In the genomic region with DNA sequence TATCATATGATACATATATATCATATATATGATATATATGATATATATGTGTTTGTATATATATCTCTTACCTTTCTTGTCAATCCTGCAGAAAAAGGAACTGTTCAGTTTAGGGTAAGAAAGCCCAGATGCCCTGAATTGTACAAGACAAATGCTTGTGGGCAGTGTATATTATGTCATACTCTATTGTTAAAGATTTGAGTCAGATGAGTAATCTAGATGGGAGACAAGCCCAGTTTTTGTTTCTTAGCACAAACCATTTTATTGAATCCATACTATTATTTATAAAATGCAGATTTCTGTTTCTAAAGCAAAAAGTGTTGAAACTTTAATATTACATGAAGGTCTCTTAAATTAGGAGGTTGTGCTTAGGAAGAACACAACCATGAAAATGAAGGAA, we compare ENCODE assay signal across 1 cellular context.
TF ChIP-seq lines count a peak whose summit lies in the region.

No MANE protein-coding gene starts in this region.

TF ChIP-seq in SK-N-SH, 30 proteins besides CTCF, POLR2A, EP300 and RAD21 (continued from another document):
- TF ChIP-seq SIN3A (IDR thresholded peaks at IDR 0.05; ENCODE audit: borderline replicate concordance, low read depth, low read length) (0 out of 2 replicates have a peak, but pooled peaks have one; percentile 55), SMC3 (IDR thresholded peaks at IDR 0.05; ENCODE audit: low read depth, low read length) (no peak), NFIC (IDR thresholded peaks at IDR 0.05; ENCODE audit: borderline replicate concordance) (peak; percentile 97), MXI1 (IDR thresholded peaks at IDR 0.05; ENCODE audit: low read depth, low read length) (no peak), USF1 (IDR thresholded peaks at IDR 0.05; ENCODE audit: borderline replicate concordance, low read depth) (no peak), JUND (IDR thresholded peaks at IDR 0.05) (peak; percentile 91), POLR2AphosphoS5 (IDR thresholded peaks at IDR 0.05; ENCODE audit: low read depth, low read length) (peak; percentile 79; the same call in 1 of the 2 replicates), CHD2 (IDR thresholded peaks at IDR 0.05; ENCODE audit: low read length, partially characterized antibody) (no peak), ELF1 (IDR thresholded peaks at IDR 0.05) (no peak), EZH2phosphoT487 (IDR thresholded peaks at IDR 0.05; ENCODE audit: borderline replicate concordance, low read depth) (no peak), TCF12 (IDR thresholded peaks at IDR 0.05) (peak; percentile 99), FOSL2 (IDR thresholded peaks at IDR 0.05; ENCODE audit: borderline replicate concordance, low read depth) (peak; percentile 81), MEF2A (IDR thresholded peaks at IDR 0.05; ENCODE audit: borderline replicate concordance, low read depth) (peak; percentile 94), RXRA (IDR thresholded peaks at IDR 0.05; ENCODE audit: borderline replicate concordance, low read depth) (peak; percentile 53; the same call in 1 of the 2 replicates), IRF3 (IDR thresholded peaks at IDR 0.05; ENCODE audit: low read depth, low read length) (no peak), FOXM1 (IDR thresholded peaks at IDR 0.05; ENCODE audit: low read depth) (no peak), GATA2 (CRISPR knock-in tag; IDR thresholded peaks at IDR 0.05) (no peak)
- TF ChIP-seq, protein P1, sequence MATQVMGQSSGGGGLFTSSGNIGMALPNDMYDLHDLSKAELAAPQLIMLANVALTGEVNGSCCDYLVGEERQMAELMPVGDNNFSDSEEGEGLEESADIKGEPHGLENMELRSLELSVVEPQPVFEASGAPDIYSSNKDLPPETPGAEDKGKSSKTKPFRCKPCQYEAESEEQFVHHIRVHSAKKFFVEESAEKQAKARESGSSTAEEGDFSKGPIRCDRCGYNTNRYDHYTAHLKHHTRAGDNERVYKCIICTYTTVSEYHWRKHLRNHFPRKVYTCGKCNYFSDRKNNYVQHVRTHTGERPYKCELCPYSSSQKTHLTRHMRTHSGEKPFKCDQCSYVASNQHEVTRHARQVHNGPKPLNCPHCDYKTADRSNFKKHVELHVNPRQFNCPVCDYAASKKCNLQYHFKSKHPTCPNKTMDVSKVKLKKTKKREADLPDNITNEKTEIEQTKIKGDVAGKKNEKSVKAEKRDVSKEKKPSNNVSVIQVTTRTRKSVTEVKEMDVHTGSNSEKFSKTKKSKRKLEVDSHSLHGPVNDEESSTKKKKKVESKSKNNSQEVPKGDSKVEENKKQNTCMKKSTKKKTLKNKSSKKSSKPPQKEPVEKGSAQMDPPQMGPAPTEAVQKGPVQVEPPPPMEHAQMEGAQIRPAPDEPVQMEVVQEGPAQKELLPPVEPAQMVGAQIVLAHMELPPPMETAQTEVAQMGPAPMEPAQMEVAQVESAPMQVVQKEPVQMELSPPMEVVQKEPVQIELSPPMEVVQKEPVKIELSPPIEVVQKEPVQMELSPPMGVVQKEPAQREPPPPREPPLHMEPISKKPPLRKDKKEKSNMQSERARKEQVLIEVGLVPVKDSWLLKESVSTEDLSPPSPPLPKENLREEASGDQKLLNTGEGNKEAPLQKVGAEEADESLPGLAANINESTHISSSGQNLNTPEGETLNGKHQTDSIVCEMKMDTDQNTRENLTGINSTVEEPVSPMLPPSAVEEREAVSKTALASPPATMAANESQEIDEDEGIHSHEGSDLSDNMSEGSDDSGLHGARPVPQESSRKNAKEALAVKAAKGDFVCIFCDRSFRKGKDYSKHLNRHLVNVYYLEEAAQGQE (IDR thresholded peaks at IDR 0.05; ENCODE audit: low read depth, low read length) = no peak
- TF ChIP-seq, protein P2, sequence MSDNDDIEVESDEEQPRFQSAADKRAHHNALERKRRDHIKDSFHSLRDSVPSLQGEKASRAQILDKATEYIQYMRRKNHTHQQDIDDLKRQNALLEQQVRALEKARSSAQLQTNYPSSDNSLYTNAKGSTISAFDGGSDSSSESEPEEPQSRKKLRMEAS (IDR thresholded peaks at IDR 0.05; ENCODE audit: low read depth) = no peak
TF ChIP-seq in SK-N-SH: peak in this region for 11.
